8 cellular contexts compared by ENCODE assay signal in genomic region chr18:67199993-67200617, GRCh38.
DNase-seq lines count a peak whose midpoint lies in the region; ATAC-seq and TF ChIP-seq lines count a peak whose summit lies in the region.

No MANE protein-coding gene starts in this region.

- TF ChIP-seq POLR2A in HCT116 (IDR thresholded peaks at IDR 0.05; ENCODE audit: borderline replicate concordance, extremely low read depth, insufficient read depth, insufficient read length) (no peak), Peyer's patch (IDR thresholded peaks at IDR 0.05) (no peak)

- peak; percentile 26; the same call in 1 of the 2 replicates for TF ChIP-seq RAD21 in HCT116 (IDR thresholded peaks at IDR 0.05; ENCODE audit: low read depth)

- H3K9ac ChIP-seq in HCT116 (ENCODE audit: low read length), result no peak overlapping the region
- H3K9ac ChIP-seq in neural progenitor cell, result no peak overlapping the region

- TF ChIP-seq CTCF in HCT116 (IDR thresholded peaks at IDR 0.05 in 2 of 3, conservative IDR thresholded peaks at IDR 0.05 in 1 of 3; ENCODE audit: borderline replicate concordance in 1 of 3, insufficient read depth in 1 of 3, low read depth in 2 of 3, low read length in 2 of 3), result peak in 2 of 3 experiments; percentile 29 to 46; a peak in 2 of 6 replicates
- TF ChIP-seq CTCF in Peyer's patch (IDR thresholded peaks at IDR 0.05), result peak in 4 of 6 experiments; percentile 49 to 70 (median 54)
- TF ChIP-seq CTCF in neural progenitor cell (IDR thresholded peaks at IDR 0.05), result peak; percentile 81

- DNase-seq in Right ventricle myocardium superior (no peak), cardiac septum (ENCODE audit: low spot score) (no peak), HCT116 (ENCODE audit: low read depth, low spot score) (peak; percentile 8), LHCN-M2 (ENCODE audit: low read depth) (peak; percentile 66), Peyer's patch (no peak), neural progenitor cell (ENCODE audit: low spot score) (peak; percentile 60)
- no peak for DNase-seq in stimulated activated CD4-positive, alpha-beta T cell treated with anti-CD3 and anti-CD28 coated beads, Interleukin-4, amount 100 ng/mL, for 4 hours

- H3K79me2 ChIP-seq in HCT116 (ENCODE audit: insufficient read depth, low read length) (no peaks in the 10 kb centered on the region), neural progenitor cell (ENCODE audit: low read depth) (no peaks in the 10 kb centered on the region)

- no peaks in the 10 kb centered on the region for H3K27me3 ChIP-seq in HCT116 (ENCODE audit: insufficient read depth, low read length)
- no peaks in the 10 kb centered on the region for H3K27me3 ChIP-seq in Peyer's patch
- H3K27me3 ChIP-seq in neural progenitor cell, result no peaks in the 10 kb centered on the region

- no peak overlapping the region for H3K27ac Mint-ChIP-seq in neural progenitor cell

- H3K36me3 Mint-ChIP-seq in neural progenitor cell, result no peaks in the 10 kb centered on the region

- no peaks in the 10 kb centered on the region for H3F3A ChIP-seq in neural progenitor cell (ENCODE audit: low read depth)

- H3K27me3 Mint-ChIP-seq in neural progenitor cell (ENCODE audit: insufficient read depth, low read depth), result no peaks in the 10 kb centered on the region

- H4K20me1 ChIP-seq in HCT116 (ENCODE audit: insufficient read depth) (no peaks in the 10 kb centered on the region), neural progenitor cell (ENCODE audit: low read depth) (no peaks in the 10 kb centered on the region)

- H3K9me2 ChIP-seq in HCT116 (ENCODE audit: insufficient read depth), result no peaks in the 10 kb centered on the region

- ATAC-seq in Right ventricle myocardium superior (ENCODE audit: poor library complexity), result peak; percentile 55
- ATAC-seq in HCT116, result no peak
- peak; percentile 58 for ATAC-seq in esophagus mucosa

- no peak overlapping the region for H3K27ac ChIP-seq in HCT116 (ENCODE audit: low read depth, low read length)
- H3K27ac ChIP-seq in Peyer's patch, result no peak overlapping the region
- H3K27ac ChIP-seq in neural progenitor cell, result no peak overlapping the region

- H3K4me2 ChIP-seq in HCT116 (ENCODE audit: low read length) (no peak overlapping the region), neural progenitor cell (no peak overlapping the region)

- H3K36me3 ChIP-seq in HCT116 (ENCODE audit: control insufficient read depth in 1 of 2, insufficient read depth in 2 of 2, low read length in 2 of 2) (no peaks in the 10 kb centered on the region), Peyer's patch (no peaks in the 10 kb centered on the region), neural progenitor cell (no peaks in the 10 kb centered on the region)

- H3K4me1 ChIP-seq in HCT116 (ENCODE audit: control insufficient read depth in 1 of 2, insufficient read depth in 2 of 2, low read length in 2 of 2) (no peaks in the 10 kb centered on the region), Peyer's patch (no peaks in the 10 kb centered on the region), neural progenitor cell (peaks cover 2% of the 10 kb centered on the region)

- no TSS peak for BruUV-seq in HCT116 (replicated peaks; lab: Mats Ljungman, UMichigan)

- H3K4me3 ChIP-seq in HCT116 (replicated peaks in 1 of 2; ENCODE audit: low read depth in 1 of 2, low read length in 2 of 2) (no peak overlapping the region), Peyer's patch (no peak overlapping the region), neural progenitor cell (no peak overlapping the region)

- POLR2A ChIA-PET in HCT116 (lab: Charles Lee), result no interaction called here

- CTCF ChIA-PET in HCT116 (lab: Charles Lee), result no interaction called here

- intact Hi-C loops in Right ventricle myocardium superior (cut with DNase I) (loop anchor here (10.0 kb wide), 1 partner anchor 95 kb away; no protein-coding TSS in a partner anchor), cardiac septum (cut with DNase I) (loop anchor here (2.0 kb wide), 1 partner anchor 95 kb away; no protein-coding TSS in a partner anchor), HCT116 (cut with micrococcal nuclease) (no loop called here)

- RAD21 ChIA-PET in HCT116 (lab: Charles Lee; ENCODE audit: low non-redundant PET in 1 of 2, low total read pairs in 2 of 2, uncharacterized antibody in 2 of 2, unreplicated experiment in 2 of 2), result no interaction called here

- H3K9me3 ChIP-seq in HCT116 (ENCODE audit: control insufficient read depth in 1 of 2, insufficient read depth in 1 of 2, low read depth in 1 of 2, low read length in 2 of 2) (peaks cover 0 to 6% of the 10 kb centered on the region in 2 experiments; a peak in 1 of 4 replicates), Peyer's patch (no peaks in the 10 kb centered on the region), neural progenitor cell (ENCODE audit: low read depth) (no peaks in the 10 kb centered on the region)

- no peaks in the 10 kb centered on the region for H3K9me3 Mint-ChIP-seq in neural progenitor cell

- no peaks in the 10 kb centered on the region for H3K4me1 Mint-ChIP-seq in neural progenitor cell

- no peak overlapping the region for H3K4me3 Mint-ChIP-seq in neural progenitor cell

- H2AFZ ChIP-seq in HCT116 (ENCODE audit: low read depth, low read length, poor library complexity, severe bottlenecking), result no peak overlapping the region
- H2AFZ ChIP-seq in neural progenitor cell (replicated peaks), result no peak overlapping the region

TF ChIP-seq in HCT116, 20 proteins besides CTCF, POLR2A, EP300 and RAD21:
- no peak for TF ChIP-seq ZNF274 (IDR thresholded peaks at IDR 0.05; ENCODE audit: low read depth, low read length)
- no peak for TF ChIP-seq POLR2AphosphoS5 (IDR thresholded peaks at IDR 0.05; ENCODE audit: low read depth, low read length)
- TF ChIP-seq EZH2 (IDR thresholded peaks at IDR 0.05), result no peak
- no peak for TF ChIP-seq EGR1 (IDR thresholded peaks at IDR 0.05; ENCODE audit: low read depth)
- TF ChIP-seq SP1 (IDR thresholded peaks at IDR 0.05; ENCODE audit: low read depth), result no peak
- TF ChIP-seq FOSL1 (IDR thresholded peaks at IDR 0.05; ENCODE audit: low read depth), result no peak
- TF ChIP-seq REST (IDR thresholded peaks at IDR 0.05; ENCODE audit: low read depth), result no peak
- TF ChIP-seq EZH2phosphoT487 (IDR thresholded peaks at IDR 0.05; ENCODE audit: borderline replicate concordance), result no peak
- TF ChIP-seq SIN3A (IDR thresholded peaks at IDR 0.05; ENCODE audit: low read depth), result no peak
- TF ChIP-seq CBX3 (IDR thresholded peaks at IDR 0.05; ENCODE audit: low read depth), result no peak
- no peak for TF ChIP-seq ZFX (IDR thresholded peaks at IDR 0.05)
- TF ChIP-seq ELF1 (IDR thresholded peaks at IDR 0.05; ENCODE audit: borderline replicate concordance, low read depth), result no peak
- TF ChIP-seq ATF3 (IDR thresholded peaks at IDR 0.05), result no peak
- no peak for TF ChIP-seq ZBTB33 (IDR thresholded peaks at IDR 0.05; ENCODE audit: extremely low read depth, insufficient replicate concordance, low read length)
- no peak for TF ChIP-seq YY1 (IDR thresholded peaks at IDR 0.05; ENCODE audit: extremely low read depth, insufficient replicate concordance, low read depth, low read length)
- TF ChIP-seq CEBPB (IDR thresholded peaks at IDR 0.05; ENCODE audit: low read depth), result no peak
- no peak for TF ChIP-seq TCF7L2 (IDR thresholded peaks at IDR 0.05; ENCODE audit: borderline replicate concordance, extremely low read depth, insufficient read depth, insufficient read length)

Comparison
In these comparisons a context has a peak if more than half of its experiments do, and no peak if none do; other contexts are left out.
1. DNase-seq: peak in HCT116 (single experiment), LHCN-M2 (single experiment) and neural progenitor cell (single experiment); none in Right ventricle myocardium superior (single experiment), cardiac septum (single experiment), Peyer's patch (0 of 3) and stimulated activated CD4-positive, alpha-beta T cell treated with anti-CD3 and anti-CD28 coated beads, Interleukin-4, amount 100 ng/mL, for 4 hours (0 of 2).
2. Peak in every context shown above with its lines, with median percentiles within 50 percentile points of each other: CTCF ChIP-seq.